In genomic region chr9:94666364-94667099, GRCh38 we compare ENCODE assay signal across 1 cellular context.
TF ChIP-seq lines count a peak whose summit lies in the region.

No MANE protein-coding gene starts in this region.

TF ChIP-seq in HepG2, 621 proteins besides CTCF, POLR2A, EP300 and RAD21 (continued from another document and continues in another):
- TF ChIP-seq ZHX2 (IDR thresholded peaks at IDR 0.05; ENCODE audit: low read depth): no peak
- no peak for TF ChIP-seq ZHX2 (CRISPR knock-in tag; IDR thresholded peaks at IDR 0.05; ENCODE audit: borderline replicate concordance)
- TF ChIP-seq ARNT2 (CRISPR knock-in tag; IDR thresholded peaks at IDR 0.05; ENCODE audit: low read depth): no peak
- TF ChIP-seq HNF1A (IDR thresholded peaks at IDR 0.05; ENCODE audit: low read depth): no peak
- no peak for TF ChIP-seq HNF1A (CRISPR knock-in tag; IDR thresholded peaks at IDR 0.05; ENCODE audit: borderline replicate concordance)
- TF ChIP-seq PAF1 (CRISPR knock-in tag; IDR thresholded peaks at IDR 0.05): no peak
- TF ChIP-seq PTBP1 (IDR thresholded peaks at IDR 0.05; ENCODE audit: low read depth, low read length, poor library complexity, severe bottlenecking): no peak
- TF ChIP-seq RBFOX2 (IDR thresholded peaks at IDR 0.05; ENCODE audit: low read depth, low read length): no peak
- no peak for TF ChIP-seq THAP7 (CRISPR knock-in tag; IDR thresholded peaks at IDR 0.05)
- TF ChIP-seq ZNF382 (CRISPR knock-in tag; IDR thresholded peaks at IDR 0.05; ENCODE audit: borderline replicate concordance): peak; percentile 57; the same call in 1 of the 2 replicates
- TF ChIP-seq ZGPAT (CRISPR knock-in tag; IDR thresholded peaks at IDR 0.05): 0 out of 2 replicates have a peak, but pooled peaks have one; percentile 25
- TF ChIP-seq ZNF652 (CRISPR knock-in tag; IDR thresholded peaks at IDR 0.05; ENCODE audit: borderline replicate concordance, low read depth): no peak
- TF ChIP-seq KMT2B (CRISPR knock-in tag; IDR thresholded peaks at IDR 0.05): no peak
- TF ChIP-seq ATAD3A (CRISPR knock-in tag; IDR thresholded peaks at IDR 0.05): no peak
- TF ChIP-seq ZNF589 (CRISPR knock-in tag; conservative IDR thresholded peaks at IDR 0.05): no peak
- TF ChIP-seq SMAD1 (CRISPR knock-in tag; IDR thresholded peaks at IDR 0.05; ENCODE audit: borderline replicate concordance, low read depth): no peak
- no peak for TF ChIP-seq ZBTB20 (CRISPR knock-in tag; IDR thresholded peaks at IDR 0.05; ENCODE audit: borderline replicate concordance, low read depth)
- no peak for TF ChIP-seq ZNF460 (CRISPR knock-in tag; IDR thresholded peaks at IDR 0.05; ENCODE audit: borderline replicate concordance)
- TF ChIP-seq ARID2 (CRISPR knock-in tag; IDR thresholded peaks at IDR 0.05; ENCODE audit: borderline replicate concordance): no peak
- TF ChIP-seq SNAPC5 (CRISPR knock-in tag; IDR thresholded peaks at IDR 0.05; ENCODE audit: borderline replicate concordance): no peak
- no peak for TF ChIP-seq MAF1 (CRISPR knock-in tag; IDR thresholded peaks at IDR 0.05; ENCODE audit: borderline replicate concordance)
- no peak for TF ChIP-seq PLRG1 (conservative IDR thresholded peaks at IDR 0.05)
- no peak for TF ChIP-seq DPF2 (CRISPR knock-in tag; IDR thresholded peaks at IDR 0.05; ENCODE audit: borderline replicate concordance, low read depth)
- no peak for TF ChIP-seq ZNF740 (CRISPR knock-in tag; IDR thresholded peaks at IDR 0.05)
- no peak for TF ChIP-seq FOSL2 (CRISPR knock-in tag; IDR thresholded peaks at IDR 0.05)
- TF ChIP-seq KDM3A (CRISPR knock-in tag; IDR thresholded peaks at IDR 0.05; ENCODE audit: low read depth): no peak
- no peak for TF ChIP-seq NFE2 (CRISPR knock-in tag; IDR thresholded peaks at IDR 0.05)
- TF ChIP-seq ZNF264 (CRISPR knock-in tag; IDR thresholded peaks at IDR 0.05): no peak
- no peak for TF ChIP-seq MIXL1 (CRISPR knock-in tag; IDR thresholded peaks at IDR 0.05)
- TF ChIP-seq KDM1A (CRISPR knock-in tag; IDR thresholded peaks at IDR 0.05): no peak
- TF ChIP-seq SP1 (IDR thresholded peaks at IDR 0.05): no peak
- TF ChIP-seq SP1 (CRISPR knock-in tag; IDR thresholded peaks at IDR 0.05): no peak
- peak; percentile 66 for TF ChIP-seq TFAP4 (IDR thresholded peaks at IDR 0.05; ENCODE audit: borderline replicate concordance, low read depth)
- TF ChIP-seq SMARCE1 (IDR thresholded peaks at IDR 0.05; ENCODE audit: borderline replicate concordance): no peak
- no peak for TF ChIP-seq SRSF4 (IDR thresholded peaks at IDR 0.05; ENCODE audit: low read depth, low read length, poor library complexity, severe bottlenecking)
- no peak for TF ChIP-seq KIAA2018 (CRISPR knock-in tag; IDR thresholded peaks at IDR 0.05; ENCODE audit: borderline replicate concordance)
- no peak for TF ChIP-seq FLYWCH1 (CRISPR knock-in tag; IDR thresholded peaks at IDR 0.05)
- TF ChIP-seq ATRX (CRISPR knock-in tag; IDR thresholded peaks at IDR 0.05; ENCODE audit: borderline replicate concordance): no peak
- no peak for TF ChIP-seq ZFP41 (CRISPR knock-in tag; IDR thresholded peaks at IDR 0.05; ENCODE audit: borderline replicate concordance)
- no peak for TF ChIP-seq NFE2L2 (IDR thresholded peaks at IDR 0.05; ENCODE audit: low read length)
- no peak for TF ChIP-seq ZNF34 (CRISPR knock-in tag; IDR thresholded peaks at IDR 0.05; ENCODE audit: borderline replicate concordance)
- no peak for TF ChIP-seq ZSCAN30 (CRISPR knock-in tag; IDR thresholded peaks at IDR 0.05)
- TF ChIP-seq TBX2 (CRISPR knock-in tag; IDR thresholded peaks at IDR 0.05; ENCODE audit: borderline replicate concordance): no peak
- TF ChIP-seq RBM22 (optimal IDR thresholded peaks at IDR 0.05; ENCODE audit: low read length): no peak
